10 cellular contexts compared by ENCODE assay signal in genomic region chr1:161525321-161525720, GRCh38. TPM values are rescaled to one million over a fixed set of nuclear protein-coding genes. Genes with fewer than 3 reads are reported as not detected.
DNase-seq lines count a peak whose midpoint lies in the region; ATAC-seq and TF ChIP-seq lines count a peak whose summit lies in the region.
"Not testable (repeated sequence)": the region's sequence is repeated elsewhere in the genome, so short reads cannot be mapped to it uniquely, and the experiment has no call there.
"Had no signal": no experiment of that assay in that cellular context is flagged by ENCODE, and none has a peak within 500 bp of the region (broad histone marks: within the 10 kb centered on the region; RNA-seq: fewer than 3 reads in every experiment).

No MANE protein-coding gene starts in this region.

- H3K4me1 ChIP-seq in NT2/D1 (ENCODE audit: insufficient read depth, insufficient read length); mucosa of descending colon (ENCODE audit: low read depth); sigmoid colon; upper lobe of left lung: not testable (repeated sequence)

- peak overlapping the region; percentile 59 for H3K4me3 ChIP-seq in NT2/D1 (ENCODE audit: insufficient read length, low read depth)
- not testable (repeated sequence) for H3K4me3 ChIP-seq in mucosa of descending colon
- H3K4me3 ChIP-seq in sigmoid colon: peak overlapping the region; percentile 65 to 75 (median 73)
- H3K4me3 ChIP-seq in upper lobe of left lung: peak overlapping the region in 3 of 4 donors; percentile 73 to 79 (median 75)

- H3K4me3 Mint-ChIP-seq in activated T-helper 1 cell treated with anti-CD3 and anti-CD28 coated beads, Interleukin-12 subunit alpha, Interleukin-12 subunit beta, Interleukin-2, Interleukin-4 antibody, amounts not matched to agents 30 ng/mL and 10 ng/mL and 1 ng/mL, durations not matched to agents 14 hours and 24 hours and 36 hours: peak overlapping the region; percentile 85
- H3K4me3 Mint-ChIP-seq in dendritic cell treated with granulocyte-macrophage colony-stimulating factor and Interleukin-4, amounts not matched to agents 40 ng/mL and 50 ng/mL, for 4 days: peak overlapping the region; percentile 73

- peaks cover 23% of the 10 kb centered on the region for H3K27me3 ChIP-seq in NT2/D1 (ENCODE audit: insufficient read depth, insufficient read length)
- not testable (repeated sequence) for H3K27me3 ChIP-seq in sigmoid colon, upper lobe of left lung

- H3K4me1 Mint-ChIP-seq in activated T-helper 1 cell treated with anti-CD3 and anti-CD28 coated beads, Interleukin-12 subunit alpha, Interleukin-12 subunit beta, Interleukin-2, Interleukin-4 antibody, amounts not matched to agents 30 ng/mL and 10 ng/mL and 1 ng/mL, durations not matched to agents 14 hours and 24 hours and 36 hours (ENCODE audit: low read depth): peaks cover 22% of the 10 kb centered on the region
- peaks cover 52% of the 10 kb centered on the region for H3K4me1 Mint-ChIP-seq in dendritic cell treated with granulocyte-macrophage colony-stimulating factor and Interleukin-4, amounts not matched to agents 40 ng/mL and 50 ng/mL, for 4 days (ENCODE audit: low read depth)

- not testable (repeated sequence) for H3K9me3 Mint-ChIP-seq in activated T-helper 1 cell treated with anti-CD3 and anti-CD28 coated beads, Interleukin-12 subunit alpha, Interleukin-12 subunit beta, Interleukin-2, Interleukin-4 antibody, amounts not matched to agents 30 ng/mL and 10 ng/mL and 1 ng/mL, durations not matched to agents 14 hours and 24 hours and 36 hours; dendritic cell treated with granulocyte-macrophage colony-stimulating factor and Interleukin-4, amounts not matched to agents 40 ng/mL and 50 ng/mL, for 4 days

- H3K9me3 ChIP-seq in NT2/D1 (ENCODE audit: insufficient read depth, low read length); mucosa of descending colon; sigmoid colon; upper lobe of left lung: not testable (repeated sequence)

- WGBS in sigmoid colon, 2 donors: 35 to 51% methylated on average over 19 to 21 of the region's 23 CpGs
- WGBS in upper lobe of left lung, 2 donors: 71% methylated on average over 1 of the region's 23 CpGs; no CpG with 5 or more reads in 1 of the 2 donors

- H3K27ac Mint-ChIP-seq in activated T-helper 1 cell treated with anti-CD3 and anti-CD28 coated beads, Interleukin-12 subunit alpha, Interleukin-12 subunit beta, Interleukin-2, Interleukin-4 antibody, amounts not matched to agents 30 ng/mL and 10 ng/mL and 1 ng/mL, durations not matched to agents 14 hours and 24 hours and 36 hours: not testable (repeated sequence)
- H3K27ac Mint-ChIP-seq in dendritic cell treated with granulocyte-macrophage colony-stimulating factor and Interleukin-4, amounts not matched to agents 40 ng/mL and 50 ng/mL, for 4 days: peak overlapping the region; percentile 87

- ATAC-seq in left ventricle myocardium superior (peak; percentile 28), mucosa of descending colon (peak; percentile 16), upper lobe of left lung (ENCODE audit: low FRiP score in 2 of 2) (peak; percentile 44 to 80)

- intact Hi-C loops in activated T-helper 1 cell treated with anti-CD3 and anti-CD28 coated beads, Interleukin-12 subunit alpha, Interleukin-12 subunit beta, Interleukin-2, Interleukin-4 antibody, amounts not matched to agents 30 ng/mL and 10 ng/mL and 1 ng/mL, durations not matched to agents 14 hours and 24 hours and 36 hours (cut with micrococcal nuclease); dendritic cell treated with granulocyte-macrophage colony-stimulating factor and Interleukin-4, amounts not matched to agents 40 ng/mL and 50 ng/mL, for 4 days (cut with micrococcal nuclease); left ventricle myocardium superior (cut with micrococcal nuclease); mucosa of descending colon (cut with DNase I, micrococcal nuclease); sigmoid colon (cut with DNase I): not testable (repeated sequence)

- not testable (repeated sequence) for H3K36me3 ChIP-seq in NT2/D1 (ENCODE audit: insufficient read depth, insufficient read length, low read length); mucosa of descending colon (ENCODE audit: low read depth); sigmoid colon; upper lobe of left lung

- not testable (repeated sequence) for H3K36me3 Mint-ChIP-seq in activated T-helper 1 cell treated with anti-CD3 and anti-CD28 coated beads, Interleukin-12 subunit alpha, Interleukin-12 subunit beta, Interleukin-2, Interleukin-4 antibody, amounts not matched to agents 30 ng/mL and 10 ng/mL and 1 ng/mL, durations not matched to agents 14 hours and 24 hours and 36 hours (ENCODE audit: low read depth)
- peaks cover 44% of the 10 kb centered on the region for H3K36me3 Mint-ChIP-seq in dendritic cell treated with granulocyte-macrophage colony-stimulating factor and Interleukin-4, amounts not matched to agents 40 ng/mL and 50 ng/mL, for 4 days (ENCODE audit: low read depth)

- H3K27ac ChIP-seq in sigmoid colon (peak overlapping the region in 1 of 4 donors; percentile 87), upper lobe of left lung (peak overlapping the region in 2 of 4 donors; percentile 54 to 93)

- not testable (repeated sequence) for TF ChIP-seq EP300 in sigmoid colon (IDR thresholded peaks at IDR 0.05); upper lobe of left lung (IDR thresholded peaks at IDR 0.05)

- TF ChIP-seq POLR2A in sigmoid colon (IDR thresholded peaks at IDR 0.05); upper lobe of left lung (IDR thresholded peaks at IDR 0.05): not testable (repeated sequence)

- peaks cover 40% of the 10 kb centered on the region for H3K27me3 Mint-ChIP-seq in activated T-helper 1 cell treated with anti-CD3 and anti-CD28 coated beads, Interleukin-12 subunit alpha, Interleukin-12 subunit beta, Interleukin-2, Interleukin-4 antibody, amounts not matched to agents 30 ng/mL and 10 ng/mL and 1 ng/mL, durations not matched to agents 14 hours and 24 hours and 36 hours (ENCODE audit: insufficient read depth)
- not testable (repeated sequence) for H3K27me3 Mint-ChIP-seq in dendritic cell treated with granulocyte-macrophage colony-stimulating factor and Interleukin-4, amounts not matched to agents 40 ng/mL and 50 ng/mL, for 4 days

- H3K9ac ChIP-seq in NT2/D1 (ENCODE audit: insufficient read length, low read depth): not testable (repeated sequence)

- DNase-seq in DMS53 (lab: John Stamatoyannopoulos, UW) (peak; percentile 16), left ventricle myocardium superior (peak; percentile 52), mucosa of descending colon (peak in 1 of 3 donors; percentile 37), sigmoid colon (peak; percentile 71), upper lobe of left lung (peak in 1 of 2 donors; percentile 83)
- not testable (repeated sequence) for DNase-seq in NT2/D1 (ENCODE audit: low read depth, low spot score); activated T-helper 1 cell treated with anti-CD3 and anti-CD28 coated beads, Interleukin-12 subunit alpha, Interleukin-12 subunit beta, Interleukin-2, Interleukin-4 antibody, amounts not matched to agents 30 ng/mL and 10 ng/mL and 1 ng/mL, durations not matched to agents 14 hours and 24 hours and 36 hours (ENCODE audit: low spot score)

- not testable (repeated sequence) for TF ChIP-seq CTCF in mucosa of descending colon (IDR thresholded peaks at IDR 0.05); sigmoid colon (IDR thresholded peaks at IDR 0.05); upper lobe of left lung (IDR thresholded peaks at IDR 0.05)

RNA-seq across cellular contexts. Expression of gene HSPA6, which starts 1.0 kb away (rescaled TPM):
- total RNA-seq in activated T-helper 1 cell treated with anti-CD3 and anti-CD28 coated beads, Interleukin-12 subunit alpha, Interleukin-12 subunit beta, Interleukin-2, Interleukin-4 antibody, amounts not matched to agents 30 ng/mL and 10 ng/mL and 1 ng/mL, durations not matched to agents 14 hours and 24 hours and 36 hours: 0.59 and 0.99 TPM in 2 replicates
- 1.1 TPM for total RNA-seq in left ventricle myocardium superior
- total RNA-seq in mucosa of descending colon: 1 to 10 TPM in 2 of 3 donors, under 1 TPM in 1; 0.61 to 2.0 (median 1.8) TPM
- total RNA-seq in sigmoid colon: 1 to 10 TPM in 3 of 4 donors, not detected in 1; 2.0 to 2.9 (median 2.5) TPM
- polyA plus RNA-seq in sigmoid colon: 1 to 10 TPM in 2 of 3 donors, under 1 TPM in 1; 0.60 to 2.3 (median 1.6) TPM
- total RNA-seq in upper lobe of left lung: 10 to 100 TPM; 10.8 to 37.7 (median 15.9) TPM

RNA-seq across cellular contexts. Expression of gene FCGR2A, which starts 20.1 kb away (rescaled TPM):
- not detected in 2 replicates for total RNA-seq in activated T-helper 1 cell treated with anti-CD3 and anti-CD28 coated beads, Interleukin-12 subunit alpha, Interleukin-12 subunit beta, Interleukin-2, Interleukin-4 antibody, amounts not matched to agents 30 ng/mL and 10 ng/mL and 1 ng/mL, durations not matched to agents 14 hours and 24 hours and 36 hours
- total RNA-seq in left ventricle myocardium superior (19.9 TPM), mucosa of descending colon (10 to 100 TPM in 2 of 3 donors, 1 to 10 TPM in 1; 7.7 to 25.0 (median 23.7) TPM), sigmoid colon (10 to 100 TPM; 14.1 to 52.5 (median 34.8) TPM), upper lobe of left lung (100 to 1,000 TPM in 4 of 6 donors, 10 to 100 TPM in 2; 94.6 to 273 (median 160) TPM)
- 10 to 100 TPM; 14.4 to 68.7 (median 19.8) TPM for polyA plus RNA-seq in sigmoid colon

RNA-seq across cellular contexts. Expression of gene FCGR3A, which starts 24.3 kb away (rescaled TPM):
- total RNA-seq in activated T-helper 1 cell treated with anti-CD3 and anti-CD28 coated beads, Interleukin-12 subunit alpha, Interleukin-12 subunit beta, Interleukin-2, Interleukin-4 antibody, amounts not matched to agents 30 ng/mL and 10 ng/mL and 1 ng/mL, durations not matched to agents 14 hours and 24 hours and 36 hours: not detected in 2 replicates
- total RNA-seq in left ventricle myocardium superior (19.9 TPM), mucosa of descending colon (10 to 100 TPM in 2 of 3 donors, 1 to 10 TPM in 1; 1.1 to 23.1 (median 19.8) TPM), sigmoid colon (10 to 100 TPM in 3 of 4 donors, 1 to 10 TPM in 1; 7.8 to 19.3 (median 14.6) TPM), upper lobe of left lung (100 to 1,000 TPM in 2 of 6 donors, 10 to 100 TPM in 4; 20.8 to 237 (median 82.8) TPM)
- polyA plus RNA-seq in sigmoid colon: 10 to 100 TPM in 2 of 3 donors, 1 to 10 TPM in 1; 9.6 to 30.5 (median 13.0) TPM
- total RNA-seq: SJCRH30 had no signal
- polyA plus RNA-seq: BJ had no signal
